Comparison of ENCODE assay signal across 8 cellular contexts in the genomic region with DNA sequence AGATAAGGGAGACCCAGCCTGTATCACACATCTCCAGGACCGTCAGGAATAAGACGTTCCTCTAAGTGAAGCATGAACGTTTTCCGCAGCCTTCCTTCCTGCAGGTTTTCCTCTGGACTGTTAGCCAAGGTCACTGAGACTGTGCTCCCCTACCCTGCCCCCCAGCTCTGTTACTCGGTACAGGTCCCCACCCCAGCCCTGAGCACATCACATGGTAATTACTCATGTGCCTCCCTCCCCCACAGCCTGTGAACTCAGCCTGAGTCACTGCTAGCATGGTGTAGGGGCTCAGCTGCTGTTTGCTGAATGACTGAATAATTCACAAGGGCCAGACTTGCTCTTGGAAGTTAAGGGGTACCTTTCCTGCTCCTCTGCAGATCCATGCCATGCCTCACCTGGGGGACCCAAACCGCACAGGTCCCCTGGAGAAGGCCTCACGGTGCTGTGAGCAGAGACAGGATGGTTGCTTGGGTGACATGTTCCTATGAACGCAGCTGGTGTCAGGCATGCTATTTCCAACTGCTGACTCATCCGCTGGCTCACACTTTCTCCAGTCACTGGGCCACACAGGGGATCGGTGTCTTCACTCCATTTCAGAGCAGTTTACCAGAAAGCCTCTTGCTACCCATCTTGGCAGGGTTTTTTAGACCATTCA.
A peak's percentile ranks its signal among the peaks of the same experiment; 100 is the strongest.
DNase-seq lines count a peak whose midpoint lies in the region; ATAC-seq and TF ChIP-seq lines count a peak whose summit lies in the region.

No MANE protein-coding gene starts in this region.

- ATAC-seq in GM21390 (IDR thresholded peaks at IDR 0.05; ENCODE audit: unreplicated experiment) (no peak), GM19023 (IDR thresholded peaks at IDR 0.05; ENCODE audit: unreplicated experiment) (no peak)

- H3K79me2 ChIP-seq in hepatocyte = no peaks in the 10 kb centered on the region

- DNase-seq in AG04450 (ENCODE audit: low read depth, low spot score) (peak; percentile 75), SKM-1 treated with dmso at 0.1 percent for 144 hours (lab: John Stamatoyannopoulos, UW; ENCODE audit: unreplicated experiment) (peak; percentile 34), hepatocyte (ENCODE audit: low spot score) (peak; percentile 91)
- DNase-seq in stimulated activated CD4-positive, alpha-beta T cell treated with anti-CD3 and anti-CD28 coated beads, Interleukin-12 subunit alpha, Interleukin-12 subunit beta, amount 100 ng/mL, for 48 hours (ENCODE audit: low read depth in 2 of 3, low spot score in 1 of 3) = peak; percentile 47 to 68 (median 65)

- no peaks in the 10 kb centered on the region for H4K20me1 ChIP-seq in hepatocyte (ENCODE audit: insufficient read depth, poor library complexity, severe bottlenecking)

- POLR2A ChIA-PET in AG04450 (lab: Yijun Ruan, JAX) = interaction anchor here (1.1 to 1.5 kb wide), 3 partner anchors 11 to 220 kb away, joined by 4 to 7 read pairs (median 4); no protein-coding TSS in a partner anchor
- POLR2A ChIA-PET in HEK293 (lab: Yijun Ruan, JAX) = interaction anchor here (1.1 kb wide), 1 partner anchor 17 kb away, joined by 4 read pairs; no protein-coding TSS in a partner anchor

- H2AFZ ChIP-seq in hepatocyte = no peak overlapping the region

- H3K4me2 ChIP-seq in hepatocyte = peak overlapping the region; percentile 34

- CTCF ChIA-PET in AG04450 (lab: Charles Lee) = interaction anchor here (4.6 kb wide), 1 partner anchor 10 kb away, joined by 33 read pairs; no protein-coding TSS in a partner anchor
- CTCF ChIA-PET in HEK293 (lab: Yijun Ruan, JAX) = interaction anchor here (1.0 to 3.1 kb wide), 3 partner anchors 9 to 171 kb away, joined by 3 to 21 read pairs (median 6); no protein-coding TSS in a partner anchor

- H3K9me3 ChIP-seq in AG04450 (ENCODE audit: control insufficient read depth, insufficient read depth, low read length) = no peaks in the 10 kb centered on the region; the same call in 1 of the 2 replicates
- no peaks in the 10 kb centered on the region for H3K9me3 ChIP-seq in HEK293 (ENCODE audit: control insufficient read depth, insufficient read depth, low read depth, low read length)
- no peaks in the 10 kb centered on the region for H3K9me3 ChIP-seq in hepatocyte (ENCODE audit: low read depth)

- no peaks in the 10 kb centered on the region for H3K9me2 ChIP-seq in hepatocyte (replicated peaks; ENCODE audit: insufficient read depth)

- peak overlapping the region; percentile 43 for H3K4me3 ChIP-seq in AG04450 (ENCODE audit: low read depth, low read length)
- no peak overlapping the region for H3K4me3 ChIP-seq in HEK293 (ENCODE audit: low read depth, low read length)
- no peak overlapping the region for H3K4me3 ChIP-seq in hepatocyte

- H3K27ac ChIP-seq in AG04450 (ENCODE audit: low read depth, low read length) = peak overlapping the region; percentile 96
- peak overlapping the region; percentile 40 for H3K27ac ChIP-seq in HEK293 (ENCODE audit: extremely low read depth, low read depth, low read length)
- H3K27ac ChIP-seq in angular gyrus (ENCODE audit: low read depth, low read length) = peak overlapping the region; percentile 54
- peak overlapping the region; percentile 93 for H3K27ac ChIP-seq in hepatocyte

- WGBS in hepatocyte (ENCODE audit: low lambda C conversion rate, missing lambda C conversion rate) = 47% methylated on average over 10 of the region's 10 CpGs

- H3K36me3 ChIP-seq in HEK293 (ENCODE audit: control insufficient read depth in 2 of 2, insufficient read depth in 1 of 2, low read length in 2 of 2) = no peaks in the 10 kb centered on the region
- no peaks in the 10 kb centered on the region for H3K36me3 ChIP-seq in hepatocyte (replicated peaks; ENCODE audit: insufficient read depth, low read depth)

- H3K4me1 ChIP-seq in HEK293 (ENCODE audit: control insufficient read depth, insufficient read depth, low read length) (peaks cover 3% of the 10 kb centered on the region; the same call in 1 of the 2 replicates), hepatocyte (ENCODE audit: insufficient read depth) (peaks cover 22% of the 10 kb centered on the region)

- TF ChIP-seq CTCF in AG04450 (IDR thresholded peaks at IDR 0.05; ENCODE audit: low read depth, low read length) = no peak
- TF ChIP-seq CTCF in HEK293 (tag by site-specific recombination; IDR thresholded peaks at IDR 0.05) = no peak
- TF ChIP-seq CTCF in hepatocyte (IDR thresholded peaks at IDR 0.05; ENCODE audit: poor library complexity) = no peak

- H3K27me3 ChIP-seq in AG04450 (ENCODE audit: control insufficient read depth, insufficient read depth, low read length) (no peaks in the 10 kb centered on the region), hepatocyte (no peaks in the 10 kb centered on the region)

TF ChIP-seq in HEK293, 187 proteins besides CTCF, POLR2A, EP300 and RAD21 (continues in another document):
- TF ChIP-seq ZNF121 (tag by site-specific recombination; IDR thresholded peaks at IDR 0.05) (no peak), ZNF629 (tag by site-specific recombination; IDR thresholded peaks at IDR 0.05) (peak; percentile 80), ZNF266 (tag by site-specific recombination; IDR thresholded peaks at IDR 0.05; ENCODE audit: low read depth) (no peak), OSR2 (tag by site-specific recombination; IDR thresholded peaks at IDR 0.05) (no peak), ZNF777 (tag by site-specific recombination; IDR thresholded peaks at IDR 0.05; ENCODE audit: borderline replicate concordance) (no peak), ZNF302 (tag by site-specific recombination; IDR thresholded peaks at IDR 0.05; ENCODE audit: low read depth) (no peak), ZBTB44 (tag by site-specific recombination; IDR thresholded peaks at IDR 0.05) (no peak), BCL11A (tag by site-specific recombination; IDR thresholded peaks at IDR 0.05; ENCODE audit: low read depth) (no peak), ZNF530 (tag by site-specific recombination; IDR thresholded peaks at IDR 0.05; ENCODE audit: low read depth) (no peak), ZNF2 (tag by site-specific recombination; IDR thresholded peaks at IDR 0.05) (0 out of 2 replicates have a peak, but pooled peaks have one; percentile 38), ZNF449 (tag by site-specific recombination; IDR thresholded peaks at IDR 0.05) (no peak), ZFHX2 (tag by site-specific recombination; conservative IDR thresholded peaks at IDR 0.05) (0 out of 2 replicates have a peak, but pooled peaks have one; percentile 52), ZNF571 (tag by site-specific recombination; IDR thresholded peaks at IDR 0.05) (no peak), ZNF416 (tag by site-specific recombination; IDR thresholded peaks at IDR 0.05) (no peak), TRIM28 (IDR thresholded peaks at IDR 0.05; ENCODE audit: borderline replicate concordance, low read length) (no peak), SCRT2 (tag by site-specific recombination; IDR thresholded peaks at IDR 0.05) (peak; percentile 85), SP7 (tag by site-specific recombination; IDR thresholded peaks at IDR 0.05) (peak; percentile 85), ZNF23 (tag by site-specific recombination; IDR thresholded peaks at IDR 0.05; ENCODE audit: borderline replicate concordance) (no peak)
- TF ChIP-seq, protein P1, sequence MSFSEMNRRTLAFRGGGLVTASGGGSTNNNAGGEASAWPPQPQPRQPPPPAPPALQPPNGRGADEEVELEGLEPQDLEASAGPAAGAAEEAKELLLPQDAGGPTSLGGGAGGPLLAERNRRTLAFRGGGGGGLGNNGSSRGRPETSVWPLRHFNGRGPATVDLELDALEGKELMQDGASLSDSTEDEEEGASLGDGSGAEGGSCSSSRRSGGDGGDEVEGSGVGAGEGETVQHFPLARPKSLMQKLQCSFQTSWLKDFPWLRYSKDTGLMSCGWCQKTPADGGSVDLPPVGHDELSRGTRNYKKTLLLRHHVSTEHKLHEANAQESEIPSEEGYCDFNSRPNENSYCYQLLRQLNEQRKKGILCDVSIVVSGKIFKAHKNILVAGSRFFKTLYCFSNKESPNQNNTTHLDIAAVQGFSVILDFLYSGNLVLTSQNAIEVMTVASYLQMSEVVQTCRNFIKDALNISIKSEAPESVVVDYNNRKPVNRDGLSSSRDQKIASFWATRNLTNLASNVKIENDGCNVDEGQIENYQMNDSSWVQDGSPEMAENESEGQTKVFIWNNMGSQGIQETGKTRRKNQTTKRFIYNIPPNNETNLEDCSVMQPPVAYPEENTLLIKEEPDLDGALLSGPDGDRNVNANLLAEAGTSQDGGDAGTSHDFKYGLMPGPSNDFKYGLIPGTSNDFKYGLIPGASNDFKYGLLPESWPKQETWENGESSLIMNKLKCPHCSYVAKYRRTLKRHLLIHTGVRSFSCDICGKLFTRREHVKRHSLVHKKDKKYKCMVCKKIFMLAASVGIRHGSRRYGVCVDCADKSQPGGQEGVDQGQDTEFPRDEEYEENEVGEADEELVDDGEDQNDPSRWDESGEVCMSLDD (tag by site-specific recombination; IDR thresholded peaks at IDR 0.05) = no peak

Comparison
In these comparisons a context has a peak if more than half of its experiments do, and no peak if none do; other contexts are left out.
1. DNase-seq: peak in every context shown above with its lines; median percentile 91 in hepatocyte; 75 in AG04450; 65 in stimulated activated CD4-positive, alpha-beta T cell treated with anti-CD3 and anti-CD28 coated beads, Interleukin-12 subunit alpha, Interleukin-12 subunit beta, amount 100 ng/mL, for 48 hours; 34 in SKM-1 treated with dmso at 0.1 percent for 144 hours.
2. H3K27ac ChIP-seq: peak in every context shown above with its lines; median percentile 96 in AG04450; 93 in hepatocyte; 54 in angular gyrus; 40 in HEK293.